Comparison of ENCODE assay signal across 8 cellular contexts in genomic region chr6:131923356-131923755, GRCh38. TPM values are rescaled to one million over a fixed set of nuclear protein-coding genes. Genes with fewer than 3 reads are reported as not detected.
DNase-seq lines count a peak whose midpoint lies in the region; ATAC-seq and TF ChIP-seq lines count a peak whose summit lies in the region.

No MANE protein-coding gene starts in this region.

- H3K27ac ChIP-seq in thoracic aorta = no peak overlapping the region
- H3K27ac ChIP-seq in vagina = no peak overlapping the region

- TF ChIP-seq CTCF in kidney epithelial cell (IDR thresholded peaks at IDR 0.05; ENCODE audit: insufficient read depth, low read length, poor library complexity, severe bottlenecking) = peak; percentile 63
- peak; percentile 47 for TF ChIP-seq CTCF in thoracic aorta (IDR thresholded peaks at IDR 0.05)
- peak in 1 of 3 experiments; percentile 15 for TF ChIP-seq CTCF in vagina (IDR thresholded peaks at IDR 0.05)

- H3K9me3 ChIP-seq in thoracic aorta (peaks cover 3% of the 10 kb centered on the region), vagina (no peaks in the 10 kb centered on the region)

- DNase-seq in activated CD8-positive, alpha-beta memory T cell treated with anti-CD3 and anti-CD28 coated beads, Interleukin-2, amount 50 U/mL, for 48 hours = peak; percentile 71
- DNase-seq in activated CD8-positive, alpha-beta memory T cell treated with anti-CD3 and anti-CD28 coated beads for 24 hours = no peak
- DNase-seq in NCI-H460 (ENCODE audit: extremely low read depth, low read depth) = peak; percentile 58
- peak; percentile 70 for DNase-seq in amniotic epithelial cell (ENCODE audit: low read depth)
- DNase-seq in kidney epithelial cell (ENCODE audit: low read depth) = no peak
- no peak for DNase-seq in thoracic aorta (ENCODE audit: low spot score)
- no peak for DNase-seq in vagina (ENCODE audit: extremely low spot score in 2 of 2)

- no peaks in the 10 kb centered on the region for H3K36me3 ChIP-seq in kidney epithelial cell (ENCODE audit: control insufficient read depth, insufficient read depth, low read length)
- no peaks in the 10 kb centered on the region for H3K36me3 ChIP-seq in thoracic aorta
- H3K36me3 ChIP-seq in vagina = no peaks in the 10 kb centered on the region

- no peak for TF ChIP-seq POLR2A in vagina (IDR thresholded peaks at IDR 0.05)

- H3K4me3 ChIP-seq in kidney epithelial cell (ENCODE audit: low read depth, low read length) (no peak overlapping the region), thoracic aorta (no peak overlapping the region), vagina (no peak overlapping the region)

- peaks cover 0 to 16% of the 10 kb centered on the region in 2 donors for H3K4me1 ChIP-seq in thoracic aorta (ENCODE audit: control insufficient read depth in 1 of 2, low read depth in 2 of 2)
- no peaks in the 10 kb centered on the region for H3K4me1 ChIP-seq in vagina

- peak; percentile 63 for ATAC-seq in HG02642 (IDR thresholded peaks at IDR 0.05; ENCODE audit: poor library complexity, unreplicated experiment)
- no peak for ATAC-seq in thoracic aorta (ENCODE audit: insufficient number of reproducible peaks, low FRiP score, low read depth)

- intact Hi-C loops in vagina (cut with DNase I) = loop anchor here (5.0 to 10.0 kb wide), 2 partner anchors 291 to 334 kb away; no protein-coding TSS in a partner anchor

- no peaks in the 10 kb centered on the region for H3K27me3 ChIP-seq in kidney epithelial cell (ENCODE audit: control insufficient read depth, insufficient read depth, low read length)
- H3K27me3 ChIP-seq in thoracic aorta (replicated peaks; ENCODE audit: insufficient read depth) = no peaks in the 10 kb centered on the region
- H3K27me3 ChIP-seq in vagina = no peaks in the 10 kb centered on the region

RNA-seq across cellular contexts. Expression of gene CCN2, which starts 27.8 kb away (rescaled TPM):
- 74.9 and 112 TPM in 2 replicates for total RNA-seq in NCI-H460 (2014; rRNA removed; shearing (Covaris generic))
- polyA plus RNA-seq in NCI-H460 (2014; cell fraction: nucleus; rRNA removed) = 146 and 167 TPM in 2 replicates
- 172 and 194 TPM in 2 replicates for total RNA-seq in kidney epithelial cell
- 1,000 to 10,000 TPM in 1 of 2 donors, 100 to 1,000 TPM in 1; 821 to 1,207 TPM for total RNA-seq in thoracic aorta
- total RNA-seq in vagina = 118 TPM

Comparison
In these comparisons a context has a peak if more than half of its experiments do, and no peak if none do; other contexts are left out.
1. DNase-seq: peak in activated CD8-positive, alpha-beta memory T cell treated with anti-CD3 and anti-CD28 coated beads, Interleukin-2, amount 50 U/mL, for 48 hours (single experiment), NCI-H460 (single experiment) and amniotic epithelial cell (single experiment); none in activated CD8-positive, alpha-beta memory T cell treated with anti-CD3 and anti-CD28 coated beads for 24 hours (single experiment), kidney epithelial cell (single experiment), thoracic aorta (single experiment) and vagina (0 of 2).